20 cellular contexts compared by ENCODE assay signal in the genomic region with DNA sequence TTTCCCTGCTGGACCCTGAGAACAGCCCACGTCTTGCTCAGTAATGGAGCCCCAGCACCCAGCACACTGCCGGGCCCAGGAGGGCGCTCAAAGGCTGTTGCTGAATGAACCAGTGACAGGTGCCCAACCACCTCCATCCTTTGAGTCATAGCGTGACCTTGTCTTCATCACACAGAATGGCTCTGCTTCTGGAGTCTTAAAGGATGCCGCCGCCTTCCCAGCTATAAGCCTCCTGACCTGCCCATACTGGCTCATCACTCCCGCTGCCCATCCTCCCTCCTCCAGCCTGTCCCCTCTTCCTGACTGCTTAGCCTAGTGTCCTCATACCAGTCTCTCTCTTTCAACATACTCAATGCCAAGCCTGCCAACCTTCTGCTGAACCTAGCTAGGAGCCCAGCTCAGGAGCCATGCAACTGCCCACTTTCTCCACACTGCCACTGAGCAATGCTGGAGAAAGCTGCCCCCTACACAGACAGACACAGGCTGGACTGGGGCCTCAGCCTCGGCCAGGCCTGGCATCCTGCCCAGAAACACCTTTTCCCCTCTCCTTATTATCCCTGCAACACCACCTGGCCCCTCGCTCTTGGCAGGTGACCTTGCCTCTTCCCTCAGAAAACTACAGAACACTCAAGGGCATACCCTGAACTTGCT. TPM values are rescaled to one million over a fixed set of nuclear protein-coding genes. Genes with fewer than 3 reads are reported as not detected.
DNase-seq lines count a peak whose midpoint lies in the region; ATAC-seq, FAIRE-seq and TF ChIP-seq lines count a peak whose summit lies in the region.
"Had no signal": no experiment of that assay in that cellular context is flagged by ENCODE, and none has a peak within 500 bp of the region (broad histone marks: within the 10 kb centered on the region; RNA-seq: fewer than 3 reads in every experiment).

No MANE protein-coding gene starts in this region.

- TF ChIP-seq EP300 in GM12878 (IDR thresholded peaks at IDR 0.05; ENCODE audit: borderline replicate concordance in 1 of 2, control insufficient read depth in 1 of 2, low read depth in 2 of 2, low read length in 2 of 2): no peak

- H3K79me2 ChIP-seq in GM12878 (ENCODE audit: control insufficient read depth, insufficient read depth, low read length): no peaks in the 10 kb centered on the region
- H3K79me2 ChIP-seq: hepatocyte had no signal

- no peaks in the 10 kb centered on the region for H3K27me3 Mint-ChIP-seq in activated CD4-positive, alpha-beta memory T cell treated with anti-CD3 and anti-CD28 coated beads for 36 hours
- H3K27me3 Mint-ChIP-seq in activated CD4-positive, alpha-beta memory T cell treated with anti-CD3 and anti-CD28 coated beads, Interleukin-2, amount 10 ng/mL, durations not matched to agents 7 days and 5 days: peaks cover 3% of the 10 kb centered on the region
- H3K27me3 Mint-ChIP-seq: activated B cell treated with CpG ODN at 0.5 μM for 24 hours; CD4-positive, alpha-beta memory T cell; IgD-negative memory B cell; stimulated activated memory B cell treated with anti-CD40 and anti-IgM and Interleukin-4, amounts not matched to agents 10 μg/mL and 1 μg/mL and 100 μg/mL, for 72 hours had no signal

- H3K27ac ChIP-seq in GM12878 (ENCODE audit: control insufficient read depth, insufficient read depth): no peak overlapping the region
- H3K27ac ChIP-seq: dorsolateral prefrontal cortex had no signal

- 69% methylated on average over 9 of the region's 9 CpGs for WGBS in GM12878 (ENCODE audit: insufficient coverage, insufficient replicate concordance, low lambda C conversion rate, missing lambda C conversion rate)

- no peaks in the 10 kb centered on the region for H3K36me3 Mint-ChIP-seq in activated CD4-positive, alpha-beta memory T cell treated with anti-CD3 and anti-CD28 coated beads for 36 hours
- H3K36me3 Mint-ChIP-seq in activated CD4-positive, alpha-beta memory T cell treated with anti-CD3 and anti-CD28 coated beads, Interleukin-2, amount 10 ng/mL, durations not matched to agents 7 days and 5 days (ENCODE audit: low read depth): no peaks in the 10 kb centered on the region
- no peaks in the 10 kb centered on the region for H3K36me3 Mint-ChIP-seq in stimulated activated effector memory CD8-positive, alpha-beta T cell treated with anti-CD3 and anti-CD28 coated beads, Interleukin-12 subunit alpha, Interleukin-12 subunit beta, amount 100 ng/mL, for 72 hours
- H3K36me3 Mint-ChIP-seq: CD4-positive, alpha-beta memory T cell; IgD-negative memory B cell; stimulated activated memory B cell treated with anti-CD40 and anti-IgM and Interleukin-4, amounts not matched to agents 10 μg/mL and 1 μg/mL and 100 μg/mL, for 72 hours had no signal

- RAD21 ChIA-PET in GM12878 (lab: Charles Lee; ENCODE audit: unreplicated experiment): no interaction called here

- SMC1A ChIA-PET in GM12878 (lab: Charles Lee; ENCODE audit: uncharacterized antibody, unreplicated experiment): no interaction called here

- H3K4me3 ChIP-seq in GM12878: no peak overlapping the region
- H3K4me3 ChIP-seq: dorsolateral prefrontal cortex, HAP-1, hepatocyte, upper lobe of left lung had no signal

- H3K4me1 Mint-ChIP-seq in activated CD4-positive, alpha-beta memory T cell treated with anti-CD3 and anti-CD28 coated beads for 36 hours (ENCODE audit: low read depth): peaks cover 8% of the 10 kb centered on the region
- H3K4me1 Mint-ChIP-seq in activated CD4-positive, alpha-beta memory T cell treated with anti-CD3 and anti-CD28 coated beads, Interleukin-2, amount 10 ng/mL, durations not matched to agents 7 days and 5 days: peaks cover 21% of the 10 kb centered on the region
- H3K4me1 Mint-ChIP-seq in stimulated activated effector memory CD8-positive, alpha-beta T cell treated with anti-CD3 and anti-CD28 coated beads, Interleukin-12 subunit alpha, Interleukin-12 subunit beta, amount 100 ng/mL, for 72 hours: peaks cover 11% of the 10 kb centered on the region

- H2AFZ ChIP-seq in GM12878 (ENCODE audit: control insufficient read depth, low read depth, low read length): no peak overlapping the region
- H2AFZ ChIP-seq: hepatocyte had no signal

- intact Hi-C loops in activated CD4-positive, alpha-beta memory T cell treated with anti-CD3 and anti-CD28 coated beads for 36 hours (cut with micrococcal nuclease): no loop called here
- intact Hi-C loops in GM12878 (cut with micrococcal nuclease; ENCODE audit: unreplicated experiment): no loop called here

- H3K9me3 ChIP-seq in GM12878 (replicated peaks; ENCODE audit: control insufficient read depth, insufficient read depth, low read length): no peaks in the 10 kb centered on the region
- H3K9me3 ChIP-seq: HAP-1, upper lobe of left lung had no signal

- peak; percentile 34 for DNase-seq in activated CD4-positive, alpha-beta memory T cell treated with anti-CD3 and anti-CD28 coated beads for 36 hours
- no peak for DNase-seq in activated CD4-positive, alpha-beta memory T cell treated with anti-CD3 and anti-CD28 coated beads, Interleukin-2, amount 10 ng/mL, durations not matched to agents 7 days and 5 days
- DNase-seq in NCI-H1105 treated with DMSO at 0.1 percent for 48 hours (lab: John Stamatoyannopoulos, UW): peak; percentile 78
- no peak for DNase-seq in GM12878 (ENCODE audit: low read depth, low spot score)
- no peak for DNase-seq in stimulated activated effector memory CD8-positive, alpha-beta T cell treated with anti-CD3 and anti-CD28 coated beads, Interleukin-12 subunit alpha, Interleukin-12 subunit beta, amount 100 ng/mL, for 72 hours (ENCODE audit: low spot score in 2 of 2)
- DNase-seq in stimulated activated CD4-positive, alpha-beta T cell treated with anti-CD3 and anti-CD28 coated beads, Interleukin-4, amount 100 ng/mL, for 24 hours: no peak
- DNase-seq: ACHN; activated B cell treated with CpG ODN at 0.5 μM for 24 hours; CD4-positive, alpha-beta memory T cell; dorsolateral prefrontal cortex; left cardiac atrium; NCI-H524 treated with DMSO at 0.1 percent for 48 hours; T-helper 1 cell; upper lobe of left lung had no signal

- TF ChIP-seq CTCF in GM12878 (IDR thresholded peaks at IDR 0.05 in 2 of 3, conservative IDR thresholded peaks at IDR 0.05 in 1 of 3; ENCODE audit: control insufficient read depth in 2 of 3, extremely low read depth in 1 of 3, insufficient read depth in 1 of 3, low read depth in 3 of 3, low read length in 3 of 3): 0 out of 6 replicates have a peak, but pooled peaks of 1 of the 3 experiments have one; percentile 1

- no TSS peak for BruUV-seq in GM12878 (replicated peaks; lab: Mats Ljungman, UMichigan)

- no peak for FAIRE-seq in GM12878 (lab: Jason Lieb, UNC)

- in situ Hi-C loops in GM12878 (cut with MboI): no loop called here

- H3K9ac ChIP-seq in GM12878 (ENCODE audit: control insufficient read depth, insufficient read depth, low read length): no peak overlapping the region

- TF ChIP-seq POLR2A in GM12878 (IDR thresholded peaks at IDR 0.05; ENCODE audit: low read depth, low read length): no peak

- no peaks in the 10 kb centered on the region for H4K20me1 ChIP-seq in GM12878 (ENCODE audit: control insufficient read depth, insufficient read depth)

- CTCF ChIA-PET in activated CD4-positive, alpha-beta memory T cell treated with anti-CD3 and anti-CD28 coated beads for 36 hours (lab: Charles Lee): interaction anchor here (0.6 kb wide), 1 partner anchor 18 kb away, joined by 3 read pairs; no protein-coding TSS in a partner anchor
- CTCF ChIA-PET in activated CD4-positive, alpha-beta memory T cell treated with anti-CD3 and anti-CD28 coated beads, Interleukin-2, amount 10 ng/mL, durations not matched to agents 7 days and 5 days (lab: Charles Lee): no interaction called here
- CTCF ChIA-PET in GM12878 (lab: Yijun Ruan, JAX): interaction anchor here (1.3 kb wide), 1 partner anchor 20 kb away, joined by 4 read pairs; no protein-coding TSS in a partner anchor

- H3K36me3 ChIP-seq in GM12878 (ENCODE audit: control insufficient read depth in 2 of 2, insufficient read depth in 2 of 2, low read length in 1 of 2): no peaks in the 10 kb centered on the region; a peak in 1 of 4 replicates
- H3K36me3 ChIP-seq: HAP-1, upper lobe of left lung had no signal

- TF ChIP-seq RAD21 in GM12878 (IDR thresholded peaks at IDR 0.05; ENCODE audit: insufficient read depth, low read depth, low read length): peak; percentile 32; the same call in 1 of the 2 replicates

- H3K4me3 Mint-ChIP-seq in activated CD4-positive, alpha-beta memory T cell treated with anti-CD3 and anti-CD28 coated beads for 36 hours: no peak overlapping the region
- no peak overlapping the region for H3K4me3 Mint-ChIP-seq in activated CD4-positive, alpha-beta memory T cell treated with anti-CD3 and anti-CD28 coated beads, Interleukin-2, amount 10 ng/mL, durations not matched to agents 7 days and 5 days
- H3K4me3 Mint-ChIP-seq in stimulated activated effector memory CD8-positive, alpha-beta T cell treated with anti-CD3 and anti-CD28 coated beads, Interleukin-12 subunit alpha, Interleukin-12 subunit beta, amount 100 ng/mL, for 72 hours: no peak overlapping the region
- H3K4me3 Mint-ChIP-seq: activated B cell treated with CpG ODN at 0.5 μM for 24 hours; CD4-positive, alpha-beta memory T cell; IgD-negative memory B cell; stimulated activated memory B cell treated with anti-CD40 and anti-IgM and Interleukin-4, amounts not matched to agents 10 μg/mL and 1 μg/mL and 100 μg/mL, for 72 hours had no signal

- no peak overlapping the region for H3K4me2 ChIP-seq in GM12878 (ENCODE audit: control insufficient read depth, insufficient read depth)
- H3K4me2 ChIP-seq: hepatocyte had no signal

- ATAC-seq in GM12878 (no peak), GM21786 (IDR thresholded peaks at IDR 0.05; ENCODE audit: unreplicated experiment) (no peak), HG03354 (IDR thresholded peaks at IDR 0.05; ENCODE audit: poor library complexity, severe bottlenecking, unreplicated experiment) (no peak)
- peak; percentile 43 for ATAC-seq in stimulated activated effector memory CD8-positive, alpha-beta T cell treated with anti-CD3 and anti-CD28 coated beads, Interleukin-12 subunit alpha, Interleukin-12 subunit beta, amount 100 ng/mL, for 72 hours
- ATAC-seq: left cardiac atrium; stimulated activated memory B cell treated with anti-CD40 and anti-IgM and Interleukin-4, amounts not matched to agents 10 μg/mL and 1 μg/mL and 100 μg/mL, for 72 hours had no signal

- POLR2A ChIA-PET in activated CD4-positive, alpha-beta memory T cell treated with anti-CD3 and anti-CD28 coated beads for 36 hours (lab: Charles Lee): no interaction called here
- POLR2A ChIA-PET in activated CD4-positive, alpha-beta memory T cell treated with anti-CD3 and anti-CD28 coated beads, Interleukin-2, amount 10 ng/mL, durations not matched to agents 7 days and 5 days (lab: Charles Lee): no interaction called here
- POLR2A ChIA-PET in GM12878 (lab: Charles Lee): no interaction called here

- H3K9me3 Mint-ChIP-seq in activated CD4-positive, alpha-beta memory T cell treated with anti-CD3 and anti-CD28 coated beads for 36 hours: no peaks in the 10 kb centered on the region
- H3K9me3 Mint-ChIP-seq in activated CD4-positive, alpha-beta memory T cell treated with anti-CD3 and anti-CD28 coated beads, Interleukin-2, amount 10 ng/mL, durations not matched to agents 7 days and 5 days: no peaks in the 10 kb centered on the region
- no peaks in the 10 kb centered on the region for H3K9me3 Mint-ChIP-seq in stimulated activated effector memory CD8-positive, alpha-beta T cell treated with anti-CD3 and anti-CD28 coated beads, Interleukin-12 subunit alpha, Interleukin-12 subunit beta, amount 100 ng/mL, for 72 hours
- H3K9me3 Mint-ChIP-seq: activated B cell treated with CpG ODN at 0.5 μM for 24 hours; CD4-positive, alpha-beta memory T cell; IgD-negative memory B cell; stimulated activated memory B cell treated with anti-CD40 and anti-IgM and Interleukin-4, amounts not matched to agents 10 μg/mL and 1 μg/mL and 100 μg/mL, for 72 hours had no signal

- no peaks in the 10 kb centered on the region for H3K27me3 ChIP-seq in GM12878 (replicated peaks in 1 of 2; ENCODE audit: control insufficient read depth in 2 of 2, insufficient read depth in 2 of 2, low read length in 1 of 2)
- H3K27me3 ChIP-seq: dorsolateral prefrontal cortex, hepatocyte, upper lobe of left lung had no signal

- no peak overlapping the region for H3K27ac Mint-ChIP-seq in activated CD4-positive, alpha-beta memory T cell treated with anti-CD3 and anti-CD28 coated beads for 36 hours
- no peak overlapping the region for H3K27ac Mint-ChIP-seq in activated CD4-positive, alpha-beta memory T cell treated with anti-CD3 and anti-CD28 coated beads, Interleukin-2, amount 10 ng/mL, durations not matched to agents 7 days and 5 days
- peak overlapping the region; percentile 40 for H3K27ac Mint-ChIP-seq in stimulated activated effector memory CD8-positive, alpha-beta T cell treated with anti-CD3 and anti-CD28 coated beads, Interleukin-12 subunit alpha, Interleukin-12 subunit beta, amount 100 ng/mL, for 72 hours
- H3K27ac Mint-ChIP-seq: activated B cell treated with CpG ODN at 0.5 μM for 24 hours; IgD-negative memory B cell; stimulated activated memory B cell treated with anti-CD40 and anti-IgM and Interleukin-4, amounts not matched to agents 10 μg/mL and 1 μg/mL and 100 μg/mL, for 72 hours had no signal

- no peaks in the 10 kb centered on the region for H3K4me1 ChIP-seq in GM12878 (ENCODE audit: control insufficient read depth, insufficient read depth, low read length)
- H3K4me1 ChIP-seq: HAP-1 had no signal

RNA-seq across cellular contexts. Expression of a gene that starts 14.1 kb away (rescaled TPM):
- total RNA-seq in activated CD4-positive, alpha-beta memory T cell treated with anti-CD3 and anti-CD28 coated beads for 36 hours: under 1 TPM in 1 of 2 experiments, not detected in 1; 0.19 TPM
- not detected for total RNA-seq in activated CD4-positive, alpha-beta memory T cell treated with anti-CD3 and anti-CD28 coated beads, Interleukin-2, amount 10 ng/mL, durations not matched to agents 7 days and 5 days
- total RNA-seq in GM12878 (2013; cell fraction: nucleolus; rRNA removed): 2.0 and 2.7 TPM in 2 replicates
- 0.82 and 1.6 TPM in 2 replicates for total RNA-seq in GM12878 (2014; rRNA removed)
- 1.3 and 1.4 TPM in 2 replicates for total RNA-seq in GM12878 (2014; rRNA removed; fragmentation: Illumina TruSeq; extraction: Trizol)
- total RNA-seq in GM12878 (2021): 1.5 and 3.5 TPM in 2 replicates
- 1.1 TPM for polyA plus RNA-seq in GM12878 (2011; ENCODE audit: low read depth)
- 0.19 and 0.50 TPM in 2 replicates for polyA plus RNA-seq in GM12878 (2011; rRNA removed)
- polyA plus RNA-seq in GM12878 (2011; cell fraction: cytosol; rRNA removed): 0.10 and 0.15 TPM in 2 replicates
- 0.18 and 0.48 TPM in 2 replicates for polyA plus RNA-seq in GM12878 (2011; cell fraction: nucleus; rRNA removed)
- 0.22 and 1.00 TPM in 2 replicates for polyA plus RNA-seq in GM12878 (2012)
- 1.2 and 1.5 TPM in 2 replicates for polyA plus RNA-seq in GM12878 (2014; fragmentation: Illumina TruSeq; extraction: Trizol)
- 1 to 10 TPM in 1 of 2 experiments, under 1 TPM in 1; 0.75 to 1.1 TPM for polyA plus RNA-seq in GM12878 (2014; fragmentation: Nextera tagmentation; extraction: Ambion mirVana)
- 1.5 and 3.0 TPM in 2 replicates for polyA plus RNA-seq in GM12878 (2014; rRNA removed)
- under 1 TPM; 0.18 to 0.94 TPM for polyA plus RNA-seq in GM12878 (2016; fragmentation: Nextera tagmentation; extraction: Ambion mirVana)
- 0.10 and 0.15 TPM in 2 replicates for polyA minus RNA-seq in GM12878 (2011; rRNA and poly(A)+ RNA removed)
- not detected in 2 replicates for polyA minus RNA-seq in GM12878 (2011; cell fraction: cytosol; rRNA and poly(A)+ RNA removed)
- under 0.01 and 0.10 TPM in 2 replicates for polyA minus RNA-seq in GM12878 (2011; cell fraction: nucleus; rRNA and poly(A)+ RNA removed)
- total RNA-seq: CD4-positive, alpha-beta memory T cell had no signal
- polyA plus RNA-seq: CD4-positive, alpha-beta memory T cell; IgD-negative memory B cell had no signal

Comparison
In these comparisons a context has a peak if more than half of its experiments do, and no peak if none do; other contexts are left out.
1. DNase-seq: peak in activated CD4-positive, alpha-beta memory T cell treated with anti-CD3 and anti-CD28 coated beads for 36 hours (single experiment) and NCI-H1105 treated with DMSO at 0.1 percent for 48 hours (single experiment); none in activated CD4-positive, alpha-beta memory T cell treated with anti-CD3 and anti-CD28 coated beads, Interleukin-2, amount 10 ng/mL, durations not matched to agents 7 days and 5 days (single experiment), GM12878 (single experiment), stimulated activated effector memory CD8-positive, alpha-beta T cell treated with anti-CD3 and anti-CD28 coated beads, Interleukin-12 subunit alpha, Interleukin-12 subunit beta, amount 100 ng/mL, for 72 hours (0 of 2) and stimulated activated CD4-positive, alpha-beta T cell treated with anti-CD3 and anti-CD28 coated beads, Interleukin-4, amount 100 ng/mL, for 24 hours (single experiment).